ENCODE assay signal across 38 cellular contexts in genomic region chr10:42887734-42888503, GRCh38.
"Had no signal": no experiment of that assay in that cellular context is flagged by ENCODE, and none has a peak within 500 bp of the region (broad histone marks: within the 10 kb centered on the region; RNA-seq: fewer than 3 reads in every experiment).

No MANE protein-coding gene starts in this region.

- H3K4me3 Mint-ChIP-seq: activated CD4-positive, alpha-beta memory T cell treated with anti-CD3 and anti-CD28 coated beads, Interleukin-2, amount 10 ng/mL, durations not matched to agents 7 days and 5 days; activated CD8-positive, alpha-beta memory T cell treated with anti-CD3 and anti-CD28 coated beads, Interleukin-2, amount 10 ng/mL, durations not matched to agents 7 days and 5 days; activated naive CD8-positive, alpha-beta T cell treated with anti-CD3 and anti-CD28 coated beads for 36 hours had no signal

- H3K27me3 Mint-ChIP-seq: activated naive CD8-positive, alpha-beta T cell treated with anti-CD3 and anti-CD28 coated beads for 36 hours had no signal

- H3K27me3 ChIP-seq: breast epithelium had no signal

- DNase-seq: activated CD4-positive, alpha-beta memory T cell treated with anti-CD3 and anti-CD28 coated beads, Interleukin-2, amount 10 ng/mL, durations not matched to agents 7 days and 5 days; activated CD4-positive, alpha-beta T cell treated with anti-CD3 and anti-CD28 coated beads for 1 hour; activated CD4-positive, alpha-beta T cell treated with anti-CD3 and anti-CD28 coated beads for 48 hours; activated CD4-positive, CD25-positive, alpha-beta regulatory T cell; activated CD8-positive, alpha-beta memory T cell treated with anti-CD3 and anti-CD28 coated beads for 24 hours; activated CD8-positive, alpha-beta memory T cell treated with anti-CD3 and anti-CD28 coated beads, Interleukin-2, amount 10 ng/mL, durations not matched to agents 7 days and 5 days; activated effector memory CD4-positive, alpha-beta T cell treated with Interleukin-2 at 50 U/mL for 16 hours; activated naive CD4-positive, alpha-beta T cell; activated naive CD4-positive, alpha-beta T cell treated with anti-CD3 and anti-CD28 coated beads, Interleukin-2, amount 50 U/mL, for 16 hours; activated naive CD8-positive, alpha-beta T cell treated with anti-CD3 and anti-CD28 coated beads for 36 hours; activated T-cell treated with anti-CD3 and anti-CD28 coated beads, Interleukin-2, amount 50 U/mL, for 48 hours; amniotic stem cell; aorta; central memory CD4-positive, alpha-beta T cell; MM.1S; MV-4-11; NCI-H1092; NCI-H1694; NCI-H1930; NCI-H2081 treated with DMSO at 0.1 percent for 48 hours; NCI-H226; NCI-H446 treated with DMSO at 0.1 percent for 48 hours; NCI-H524; NCI-H69; NCI-H82; NK-92 treated with Interleukin-12 subunit alpha and Interleukin-12 subunit beta, amount 100 ng/mL, for 24 hours; SIG-M5; SW 1271; T-helper 1 cell; T-helper 2 cell; T-helper 9 cell; WERI-Rb-1 had no signal

- H3K27ac ChIP-seq: breast epithelium, KMS-11, PC-9, RWPE1, WERI-Rb-1 had no signal

- H3K4me1 Mint-ChIP-seq: activated CD4-positive, alpha-beta memory T cell treated with anti-CD3 and anti-CD28 coated beads, Interleukin-2, amount 10 ng/mL, durations not matched to agents 7 days and 5 days; activated CD8-positive, alpha-beta memory T cell treated with anti-CD3 and anti-CD28 coated beads, Interleukin-2, amount 10 ng/mL, durations not matched to agents 7 days and 5 days; activated naive CD8-positive, alpha-beta T cell treated with anti-CD3 and anti-CD28 coated beads for 36 hours had no signal

- ATAC-seq: activated CD8-positive, alpha-beta memory T cell treated with anti-CD3 and anti-CD28 coated beads, Interleukin-2, amount 10 ng/mL, durations not matched to agents 7 days and 5 days; Right ventricle myocardium inferior had no signal

- H3K36me3 Mint-ChIP-seq: activated CD8-positive, alpha-beta memory T cell treated with anti-CD3 and anti-CD28 coated beads, Interleukin-2, amount 10 ng/mL, durations not matched to agents 7 days and 5 days; activated naive CD8-positive, alpha-beta T cell treated with anti-CD3 and anti-CD28 coated beads for 36 hours had no signal

- H3K4me3 ChIP-seq: breast epithelium, PC-9 had no signal

- H3K27ac Mint-ChIP-seq: activated CD4-positive, alpha-beta memory T cell treated with anti-CD3 and anti-CD28 coated beads, Interleukin-2, amount 10 ng/mL, durations not matched to agents 7 days and 5 days; activated CD8-positive, alpha-beta memory T cell treated with anti-CD3 and anti-CD28 coated beads, Interleukin-2, amount 10 ng/mL, durations not matched to agents 7 days and 5 days; activated naive CD8-positive, alpha-beta T cell treated with anti-CD3 and anti-CD28 coated beads for 36 hours had no signal

- H3K36me3 ChIP-seq: breast epithelium, WERI-Rb-1 had no signal

- FAIRE-seq: RCC 7860 had no signal

- H3K4me1 ChIP-seq: breast epithelium had no signal
